In genomic region chr3:195990841-195991174, GRCh38 we compare ENCODE assay signal across 8 cellular contexts.
DNase-seq lines count a peak whose midpoint lies in the region; TF ChIP-seq lines count a peak whose summit lies in the region.
"Not testable (repeated sequence)": the region's sequence is repeated elsewhere in the genome, so short reads cannot be mapped to it uniquely, and the experiment has no call there.

No MANE protein-coding gene starts in this region.

- H2AFZ ChIP-seq in SU-DHL-6 (ENCODE audit: low read depth, low read length, severe bottlenecking): peak overlapping the region; percentile 96
- peak overlapping the region; percentile 98 for H2AFZ ChIP-seq in neuron (ENCODE audit: low read depth, low read length)

- 27 to 28% methylated on average over 7 of the region's 7 CpGs for WGBS in testis, 2 donors

- not testable (repeated sequence) for H3K36me3 ChIP-seq in BLaER1 treated with 17β-estradiol and CSF1 and Interleukin-3, amounts not matched to agents 10 nM and 100 nM; HUES48 (ENCODE audit: control insufficient read depth, insufficient read depth, low read length); SU-DHL-6 (ENCODE audit: low read length); adipocyte (ENCODE audit: control insufficient read depth, insufficient read depth, low read length, severe bottlenecking); neuron (ENCODE audit: insufficient read depth, low read length); testis (ENCODE audit: low read depth, missing control alignments)

- H3K9me2 ChIP-seq in SU-DHL-6 (replicated peaks; ENCODE audit: insufficient read depth, low read length): not testable (repeated sequence)

- not testable (repeated sequence) for H3F3A ChIP-seq in SU-DHL-6 (ENCODE audit: insufficient read depth)

- H3K27me3 ChIP-seq in BLaER1 treated with 17β-estradiol and CSF1 and Interleukin-3, amounts not matched to agents 10 nM and 100 nM; HUES48 (ENCODE audit: control insufficient read depth, insufficient read depth, low read length); SU-DHL-6 (ENCODE audit: low read length); adipocyte (replicated peaks; ENCODE audit: control insufficient read depth, insufficient read depth, low read length); layer of hippocampus (ENCODE audit: control insufficient read depth, insufficient read depth, low read length); neuron (ENCODE audit: insufficient read depth, low read length); testis: not testable (repeated sequence)

- not testable (repeated sequence) for H3K9me3 ChIP-seq in BLaER1 treated with 17β-estradiol and CSF1 and Interleukin-3, amounts not matched to agents 10 nM and 100 nM (replicated peaks in 1 of 11); HUES48 (ENCODE audit: control insufficient read depth, insufficient read depth, low read length); SU-DHL-6 (ENCODE audit: insufficient read depth, low read length); adipocyte (ENCODE audit: control insufficient read depth, low read length); neuron (ENCODE audit: low read length); testis

- H3K27ac ChIP-seq in BLaER1 treated with 17β-estradiol and CSF1 and Interleukin-3, amounts not matched to agents 10 nM and 100 nM: peak overlapping the region; percentile 71 to 87 (median 82); a peak in 20 of 22 replicates
- H3K27ac ChIP-seq in HUES48 (ENCODE audit: low read depth, low read length); SU-DHL-6 (ENCODE audit: low read depth, low read length): not testable (repeated sequence)
- H3K27ac ChIP-seq in layer of hippocampus (ENCODE audit: low read depth, low read length): peak overlapping the region; percentile 73
- H3K27ac ChIP-seq in testis: peak overlapping the region; percentile 57 to 89

- peaks cover 0 to 15% (median 4%) of the 10 kb centered on the region in 11 experiments; a peak in 11 of 22 replicates for H4K20me1 ChIP-seq in BLaER1 treated with 17β-estradiol and CSF1 and Interleukin-3, amounts not matched to agents 10 nM and 100 nM
- not testable (repeated sequence) for H4K20me1 ChIP-seq in SU-DHL-6 (ENCODE audit: low read depth, low read length)

- TF ChIP-seq CTCF in SU-DHL-6 (IDR thresholded peaks at IDR 0.05; ENCODE audit: insufficient read depth, low read length, poor library complexity, severe bottlenecking); epithelial cell of esophagus (IDR thresholded peaks at IDR 0.05; ENCODE audit: insufficient read depth, low read depth, low read length, missing control alignments); testis (IDR thresholded peaks at IDR 0.05): not testable (repeated sequence)

- H3K9ac ChIP-seq in BLaER1 treated with 17β-estradiol and CSF1 and Interleukin-3, amounts not matched to agents 10 nM and 100 nM: peak overlapping the region; percentile 77 to 92 (median 85); a peak in 21 of 22 replicates
- not testable (repeated sequence) for H3K9ac ChIP-seq in HUES48 (ENCODE audit: low read depth, low read length)
- peak overlapping the region; percentile 77 for H3K9ac ChIP-seq in SU-DHL-6 (ENCODE audit: low read length)
- peak overlapping the region; percentile 89 for H3K9ac ChIP-seq in adipocyte (ENCODE audit: low read length)

- peaks cover 0 to 12% (median 8%) of the 10 kb centered on the region in 10 experiments; a peak in 10 of 20 replicates for H3K4me1 ChIP-seq in BLaER1 treated with 17β-estradiol and CSF1 and Interleukin-3, amounts not matched to agents 10 nM and 100 nM
- H3K4me1 ChIP-seq in HUES48 (ENCODE audit: control insufficient read depth, insufficient read depth, low read length); adipocyte (ENCODE audit: control insufficient read depth, insufficient read depth, low read length); neuron (ENCODE audit: insufficient read depth, low read length); testis: not testable (repeated sequence)

- DNase-seq in adipocyte (ENCODE audit: low read depth); epithelial cell of esophagus (ENCODE audit: low read depth); testis: not testable (repeated sequence)

- H3K4me2 ChIP-seq in BLaER1 treated with 17β-estradiol and CSF1 and Interleukin-3, amounts not matched to agents 10 nM and 100 nM: peak overlapping the region; percentile 66 to 87 (median 75)
- H3K4me2 ChIP-seq in SU-DHL-6 (ENCODE audit: low read depth, low read length, poor library complexity, severe bottlenecking): peak overlapping the region; percentile 42

- peak overlapping the region; percentile 70 to 83 (median 76) for H3K4me3 ChIP-seq in BLaER1 treated with 17β-estradiol and CSF1 and Interleukin-3, amounts not matched to agents 10 nM and 100 nM
- peak overlapping the region; percentile 71 for H3K4me3 ChIP-seq in HUES48 (ENCODE audit: low read depth, low read length)
- peak overlapping the region; percentile 59 for H3K4me3 ChIP-seq in SU-DHL-6 (ENCODE audit: insufficient read depth, low read length, poor library complexity, severe bottlenecking)
- H3K4me3 ChIP-seq in adipocyte (ENCODE audit: low read length): peak overlapping the region; percentile 84
- H3K4me3 ChIP-seq in epithelial cell of esophagus (ENCODE audit: low read length): peak overlapping the region; percentile 54
- H3K4me3 ChIP-seq in neuron (ENCODE audit: low read length): peak overlapping the region; percentile 48
- H3K4me3 ChIP-seq in testis: peak overlapping the region; percentile 70

- not testable (repeated sequence) for H3K79me2 ChIP-seq in SU-DHL-6 (ENCODE audit: insufficient read depth, low read length)

- intact Hi-C loops in testis (cut with DNase I; ENCODE audit: low total_unique reads): not testable (repeated sequence)

- TF ChIP-seq POLR2A in testis (IDR thresholded peaks at IDR 0.05): not testable (repeated sequence)
